ENCODE assay signal across 1 cellular context in the genomic region with DNA sequence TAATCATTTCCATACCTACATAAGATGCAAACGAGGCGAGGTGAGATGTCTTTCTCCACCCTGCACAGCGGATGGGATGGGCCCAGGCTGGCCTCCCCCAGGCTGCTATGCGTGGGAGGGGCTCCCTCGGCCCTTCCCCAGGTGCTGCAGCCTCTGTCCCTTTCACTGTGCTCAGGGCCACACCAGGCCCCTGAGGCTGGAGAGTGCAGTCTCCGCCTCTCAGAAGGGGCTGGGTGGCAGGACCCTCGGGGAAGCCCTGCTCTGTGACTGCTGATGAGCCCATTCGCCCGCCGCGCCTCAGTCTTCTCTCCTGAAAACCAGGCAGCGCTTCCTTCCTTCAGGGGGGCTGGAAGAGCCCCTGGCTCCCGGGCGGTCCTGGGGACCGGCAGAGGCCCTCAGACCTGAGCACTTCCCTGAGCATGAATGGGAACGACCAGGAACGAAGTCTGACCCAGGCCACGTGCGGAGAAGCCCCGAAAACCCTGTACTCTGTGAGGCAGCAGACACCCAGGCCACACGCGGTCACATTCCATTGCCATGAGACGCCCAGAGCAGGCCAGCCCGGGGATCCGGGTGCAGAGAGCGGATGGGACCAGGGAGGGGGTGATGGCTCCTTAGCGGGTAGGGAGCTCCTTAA.
TF ChIP-seq lines count a peak whose summit lies in the region.

No MANE protein-coding gene starts in this region.

TF ChIP-seq in HepG2, 621 proteins besides CTCF, POLR2A, EP300 and RAD21 (continued from another document and continues in another):
- TF ChIP-seq KLF13 (CRISPR knock-in tag; IDR thresholded peaks at IDR 0.05) (no peak), ZFAT (CRISPR knock-in tag; conservative IDR thresholded peaks at IDR 0.05) (no peak), RFX1 (IDR thresholded peaks at IDR 0.05) (no peak), FLYWCH1 (CRISPR knock-in tag; IDR thresholded peaks at IDR 0.05) (no peak), CREM (IDR thresholded peaks at IDR 0.05) (no peak), CREM (CRISPR knock-in tag; IDR thresholded peaks at IDR 0.05) (no peak), RFXANK (CRISPR knock-in tag; IDR thresholded peaks at IDR 0.05) (no peak), ATM (IDR thresholded peaks at IDR 0.05; ENCODE audit: borderline replicate concordance) (no peak), HMGA1 (CRISPR knock-in tag; conservative IDR thresholded peaks at IDR 0.05) (no peak), MEIS1 (CRISPR knock-in tag; IDR thresholded peaks at IDR 0.05; ENCODE audit: borderline replicate concordance) (no peak), ZNF816 (CRISPR knock-in tag; IDR thresholded peaks at IDR 0.05; ENCODE audit: borderline replicate concordance) (no peak), GPN1 (CRISPR knock-in tag; IDR thresholded peaks at IDR 0.05; ENCODE audit: borderline replicate concordance) (no peak), ZNF264 (CRISPR knock-in tag; IDR thresholded peaks at IDR 0.05) (peak; percentile 59; the same call in 1 of the 2 replicates), ZMAT3 (CRISPR knock-in tag; conservative IDR thresholded peaks at IDR 0.05) (peak; percentile 84; the same call in 1 of the 2 replicates), CC2D1A (CRISPR knock-in tag; IDR thresholded peaks at IDR 0.05) (no peak), HNRNPLL (IDR thresholded peaks at IDR 0.05; ENCODE audit: low read depth, low read length, poor library complexity, severe bottlenecking) (no peak), GTF2F1 (IDR thresholded peaks at IDR 0.05; ENCODE audit: low read length) (no peak), ZNF567 (CRISPR knock-in tag; IDR thresholded peaks at IDR 0.05; ENCODE audit: borderline replicate concordance) (no peak), EHMT2 (IDR thresholded peaks at IDR 0.05; ENCODE audit: borderline replicate concordance, low read depth, low read length) (no peak), HNRNPUL1 (IDR thresholded peaks at IDR 0.05; ENCODE audit: low read depth, low read length) (no peak), ZMYM4 (CRISPR knock-in tag; IDR thresholded peaks at IDR 0.05) (no peak), HDAC2 (CRISPR knock-in tag; IDR thresholded peaks at IDR 0.05) (no peak), ZFP41 (CRISPR knock-in tag; IDR thresholded peaks at IDR 0.05; ENCODE audit: borderline replicate concordance) (no peak), TGIF2 (CRISPR knock-in tag; IDR thresholded peaks at IDR 0.05) (0 out of 2 replicates have a peak, but pooled peaks have one; percentile 61), ZNF296 (CRISPR knock-in tag; conservative IDR thresholded peaks at IDR 0.05) (no peak), RAD51 (IDR thresholded peaks at IDR 0.05; ENCODE audit: borderline replicate concordance) (no peak), RELA (CRISPR knock-in tag; IDR thresholded peaks at IDR 0.05) (no peak), ZNF446 (CRISPR knock-in tag; IDR thresholded peaks at IDR 0.05) (no peak), SIX1 (CRISPR knock-in tag; IDR thresholded peaks at IDR 0.05; ENCODE audit: borderline replicate concordance) (no peak)
- TF ChIP-seq, protein P1, sequence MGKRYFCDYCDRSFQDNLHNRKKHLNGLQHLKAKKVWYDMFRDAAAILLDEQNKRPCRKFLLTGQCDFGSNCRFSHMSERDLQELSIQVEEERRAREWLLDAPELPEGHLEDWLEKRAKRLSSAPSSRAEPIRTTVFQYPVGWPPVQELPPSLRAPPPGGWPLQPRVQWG (CRISPR knock-in tag; IDR thresholded peaks at IDR 0.05; ENCODE audit: borderline replicate concordance, low read depth) = no peak
- TF ChIP-seq, protein P2, sequence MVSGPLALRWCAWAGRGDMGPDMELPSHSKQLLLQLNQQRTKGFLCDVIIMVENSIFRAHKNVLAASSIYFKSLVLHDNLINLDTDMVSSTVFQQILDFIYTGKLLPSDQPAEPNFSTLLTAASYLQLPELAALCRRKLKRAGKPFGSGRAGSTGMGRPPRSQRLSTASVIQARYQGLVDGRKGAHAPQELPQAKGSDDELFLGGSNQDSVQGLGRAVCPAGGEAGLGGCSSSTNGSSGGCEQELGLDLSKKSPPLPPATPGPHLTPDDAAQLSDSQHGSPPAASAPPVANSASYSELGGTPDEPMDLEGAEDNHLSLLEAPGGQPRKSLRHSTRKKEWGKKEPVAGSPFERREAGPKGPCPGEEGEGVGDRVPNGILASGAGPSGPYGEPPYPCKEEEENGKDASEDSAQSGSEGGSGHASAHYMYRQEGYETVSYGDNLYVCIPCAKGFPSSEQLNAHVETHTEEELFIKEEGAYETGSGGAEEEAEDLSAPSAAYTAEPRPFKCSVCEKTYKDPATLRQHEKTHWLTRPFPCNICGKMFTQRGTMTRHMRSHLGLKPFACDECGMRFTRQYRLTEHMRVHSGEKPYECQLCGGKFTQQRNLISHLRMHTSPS (CRISPR knock-in tag; IDR thresholded peaks at IDR 0.05; ENCODE audit: low read depth) = no peak
- TF ChIP-seq, protein P3, sequence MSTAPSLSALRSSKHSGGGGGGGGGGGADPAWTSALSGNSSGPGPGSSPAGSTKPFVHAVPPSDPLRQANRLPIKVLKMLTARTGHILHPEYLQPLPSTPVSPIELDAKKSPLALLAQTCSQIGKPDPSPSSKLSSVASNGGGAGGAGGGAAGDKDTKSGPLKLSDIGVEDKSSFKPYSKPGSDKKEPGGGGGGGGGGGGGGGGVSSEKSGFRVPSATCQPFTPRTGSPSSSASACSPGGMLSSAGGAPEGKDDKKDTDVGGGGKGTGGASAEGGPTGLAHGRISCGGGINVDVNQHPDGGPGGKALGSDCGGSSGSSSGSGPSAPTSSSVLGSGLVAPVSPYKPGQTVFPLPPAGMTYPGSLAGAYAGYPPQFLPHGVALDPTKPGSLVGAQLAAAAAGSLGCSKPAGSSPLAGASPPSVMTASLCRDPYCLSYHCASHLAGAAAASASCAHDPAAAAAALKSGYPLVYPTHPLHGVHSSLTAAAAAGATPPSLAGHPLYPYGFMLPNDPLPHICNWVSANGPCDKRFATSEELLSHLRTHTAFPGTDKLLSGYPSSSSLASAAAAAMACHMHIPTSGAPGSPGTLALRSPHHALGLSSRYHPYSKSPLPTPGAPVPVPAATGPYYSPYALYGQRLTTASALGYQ (CRISPR knock-in tag; IDR thresholded peaks at IDR 0.05) = no peak
- TF ChIP-seq, protein P4, sequence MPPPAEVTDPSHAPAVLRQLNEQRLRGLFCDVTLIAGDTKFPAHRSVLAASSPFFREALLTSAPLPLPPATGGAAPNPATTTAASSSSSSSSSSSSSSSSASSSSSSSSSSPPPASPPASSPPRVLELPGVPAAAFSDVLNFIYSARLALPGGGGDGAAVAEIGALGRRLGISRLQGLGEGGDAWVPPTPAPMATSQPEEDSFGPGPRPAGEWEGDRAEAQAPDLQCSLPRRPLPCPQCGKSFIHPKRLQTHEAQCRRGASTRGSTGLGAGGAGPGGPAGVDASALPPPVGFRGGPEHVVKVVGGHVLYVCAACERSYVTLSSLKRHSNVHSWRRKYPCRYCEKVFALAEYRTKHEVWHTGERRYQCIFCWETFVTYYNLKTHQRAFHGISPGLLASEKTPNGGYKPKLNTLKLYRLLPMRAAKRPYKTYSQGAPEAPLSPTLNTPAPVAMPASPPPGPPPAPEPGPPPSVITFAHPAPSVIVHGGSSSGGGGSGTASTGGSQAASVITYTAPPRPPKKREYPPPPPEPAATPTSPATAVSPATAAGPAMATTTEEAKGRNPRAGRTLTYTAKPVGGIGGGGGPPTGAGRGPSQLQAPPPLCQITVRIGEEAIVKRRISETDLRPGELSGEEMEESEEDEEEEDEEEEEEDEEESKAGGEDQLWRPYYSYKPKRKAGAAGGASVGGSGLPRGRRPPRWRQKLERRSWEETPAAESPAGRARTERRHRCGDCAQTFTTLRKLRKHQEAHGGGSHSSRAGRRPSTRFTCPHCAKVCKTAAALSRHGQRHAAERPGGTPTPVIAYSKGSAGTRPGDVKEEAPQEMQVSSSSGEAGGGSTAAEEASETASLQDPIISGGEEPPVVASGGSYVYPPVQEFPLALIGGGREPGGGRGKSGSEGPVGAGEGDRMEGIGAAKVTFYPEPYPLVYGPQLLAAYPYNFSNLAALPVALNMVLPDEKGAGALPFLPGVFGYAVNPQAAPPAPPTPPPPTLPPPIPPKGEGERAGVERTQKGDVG (CRISPR knock-in tag; IDR thresholded peaks at IDR 0.05; ENCODE audit: borderline replicate concordance) = no peak
- TF ChIP-seq, protein P5, sequence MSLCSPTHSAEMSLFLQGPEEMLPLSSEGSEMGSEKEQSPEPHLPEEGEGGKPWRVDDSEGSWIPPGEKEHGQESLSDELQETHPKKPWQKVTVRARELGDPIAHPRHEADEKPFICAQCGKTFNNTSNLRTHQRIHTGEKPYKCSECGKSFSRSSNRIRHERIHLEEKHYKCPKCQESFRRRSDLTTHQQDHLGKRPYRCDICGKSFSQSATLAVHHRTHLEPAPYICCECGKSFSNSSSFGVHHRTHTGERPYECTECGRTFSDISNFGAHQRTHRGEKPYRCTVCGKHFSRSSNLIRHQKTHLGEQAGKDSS (CRISPR knock-in tag; IDR thresholded peaks at IDR 0.05; ENCODE audit: borderline replicate concordance, low read depth) = no peak
- TF ChIP-seq, protein P6, sequence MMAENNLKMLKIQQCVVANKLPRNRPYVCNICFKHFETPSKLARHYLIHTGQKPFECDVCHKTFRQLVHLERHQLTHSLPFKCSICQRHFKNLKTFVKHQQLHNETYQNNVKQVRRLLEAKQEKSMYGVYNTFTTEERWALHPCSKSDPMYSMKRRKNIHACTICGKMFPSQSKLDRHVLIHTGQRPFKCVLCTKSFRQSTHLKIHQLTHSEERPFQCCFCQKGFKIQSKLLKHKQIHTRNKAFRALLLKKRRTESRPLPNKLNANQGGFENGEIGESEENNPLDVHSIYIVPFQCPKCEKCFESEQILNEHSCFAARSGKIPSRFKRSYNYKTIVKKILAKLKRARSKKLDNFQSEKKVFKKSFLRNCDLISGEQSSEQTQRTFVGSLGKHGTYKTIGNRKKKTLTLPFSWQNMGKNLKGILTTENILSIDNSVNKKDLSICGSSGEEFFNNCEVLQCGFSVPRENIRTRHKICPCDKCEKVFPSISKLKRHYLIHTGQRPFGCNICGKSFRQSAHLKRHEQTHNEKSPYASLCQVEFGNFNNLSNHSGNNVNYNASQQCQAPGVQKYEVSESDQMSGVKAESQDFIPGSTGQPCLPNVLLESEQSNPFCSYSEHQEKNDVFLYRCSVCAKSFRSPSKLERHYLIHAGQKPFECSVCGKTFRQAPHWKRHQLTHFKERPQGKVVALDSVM (CRISPR knock-in tag; IDR thresholded peaks at IDR 0.05) = no peak
- TF ChIP-seq, protein P7, sequence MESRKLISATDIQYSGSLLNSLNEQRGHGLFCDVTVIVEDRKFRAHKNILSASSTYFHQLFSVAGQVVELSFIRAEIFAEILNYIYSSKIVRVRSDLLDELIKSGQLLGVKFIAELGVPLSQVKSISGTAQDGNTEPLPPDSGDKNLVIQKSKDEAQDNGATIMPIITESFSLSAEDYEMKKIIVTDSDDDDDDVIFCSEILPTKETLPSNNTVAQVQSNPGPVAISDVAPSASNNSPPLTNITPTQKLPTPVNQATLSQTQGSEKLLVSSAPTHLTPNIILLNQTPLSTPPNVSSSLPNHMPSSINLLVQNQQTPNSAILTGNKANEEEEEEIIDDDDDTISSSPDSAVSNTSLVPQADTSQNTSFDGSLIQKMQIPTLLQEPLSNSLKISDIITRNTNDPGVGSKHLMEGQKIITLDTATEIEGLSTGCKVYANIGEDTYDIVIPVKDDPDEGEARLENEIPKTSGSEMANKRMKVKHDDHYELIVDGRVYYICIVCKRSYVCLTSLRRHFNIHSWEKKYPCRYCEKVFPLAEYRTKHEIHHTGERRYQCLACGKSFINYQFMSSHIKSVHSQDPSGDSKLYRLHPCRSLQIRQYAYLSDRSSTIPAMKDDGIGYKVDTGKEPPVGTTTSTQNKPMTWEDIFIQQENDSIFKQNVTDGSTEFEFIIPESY (CRISPR knock-in tag; IDR thresholded peaks at IDR 0.05) = peak; percentile 57; the same call in 1 of the 2 replicates
- TF ChIP-seq, protein P8, sequence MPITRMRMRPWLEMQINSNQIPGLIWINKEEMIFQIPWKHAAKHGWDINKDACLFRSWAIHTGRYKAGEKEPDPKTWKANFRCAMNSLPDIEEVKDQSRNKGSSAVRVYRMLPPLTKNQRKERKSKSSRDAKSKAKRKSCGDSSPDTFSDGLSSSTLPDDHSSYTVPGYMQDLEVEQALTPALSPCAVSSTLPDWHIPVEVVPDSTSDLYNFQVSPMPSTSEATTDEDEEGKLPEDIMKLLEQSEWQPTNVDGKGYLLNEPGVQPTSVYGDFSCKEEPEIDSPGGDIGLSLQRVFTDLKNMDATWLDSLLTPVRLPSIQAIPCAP (CRISPR knock-in tag; IDR thresholded peaks at IDR 0.05; ENCODE audit: low read depth) = no peak
- TF ChIP-seq, protein P9, sequence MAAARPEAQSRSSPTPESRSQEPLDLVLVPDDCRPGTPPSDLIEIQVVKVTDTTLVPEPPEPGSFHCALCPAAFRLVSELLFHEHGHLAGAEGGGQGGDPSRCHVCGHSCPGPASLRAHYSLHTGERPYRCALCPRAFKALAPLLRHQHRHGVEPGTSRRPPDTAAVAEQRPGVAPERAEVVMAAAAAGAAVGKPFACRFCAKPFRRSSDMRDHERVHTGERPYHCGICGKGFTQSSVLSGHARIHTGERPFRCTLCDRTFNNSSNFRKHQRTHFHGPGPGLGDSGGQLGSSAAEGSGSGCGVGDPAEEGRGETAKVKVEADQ (CRISPR knock-in tag; IDR thresholded peaks at IDR 0.05; ENCODE audit: borderline replicate concordance) = no peak
- TF ChIP-seq, protein P10, sequence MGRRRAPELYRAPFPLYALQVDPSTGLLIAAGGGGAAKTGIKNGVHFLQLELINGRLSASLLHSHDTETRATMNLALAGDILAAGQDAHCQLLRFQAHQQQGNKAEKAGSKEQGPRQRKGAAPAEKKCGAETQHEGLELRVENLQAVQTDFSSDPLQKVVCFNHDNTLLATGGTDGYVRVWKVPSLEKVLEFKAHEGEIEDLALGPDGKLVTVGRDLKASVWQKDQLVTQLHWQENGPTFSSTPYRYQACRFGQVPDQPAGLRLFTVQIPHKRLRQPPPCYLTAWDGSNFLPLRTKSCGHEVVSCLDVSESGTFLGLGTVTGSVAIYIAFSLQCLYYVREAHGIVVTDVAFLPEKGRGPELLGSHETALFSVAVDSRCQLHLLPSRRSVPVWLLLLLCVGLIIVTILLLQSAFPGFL (CRISPR knock-in tag; IDR thresholded peaks at IDR 0.05) = no peak
- TF ChIP-seq, protein P11, sequence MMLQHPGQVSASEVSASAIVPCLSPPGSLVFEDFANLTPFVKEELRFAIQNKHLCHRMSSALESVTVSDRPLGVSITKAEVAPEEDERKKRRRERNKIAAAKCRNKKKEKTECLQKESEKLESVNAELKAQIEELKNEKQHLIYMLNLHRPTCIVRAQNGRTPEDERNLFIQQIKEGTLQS (CRISPR knock-in tag; IDR thresholded peaks at IDR 0.05) = peak; percentile 61; the same call in 1 of the 2 replicates
- TF ChIP-seq, protein P12, sequence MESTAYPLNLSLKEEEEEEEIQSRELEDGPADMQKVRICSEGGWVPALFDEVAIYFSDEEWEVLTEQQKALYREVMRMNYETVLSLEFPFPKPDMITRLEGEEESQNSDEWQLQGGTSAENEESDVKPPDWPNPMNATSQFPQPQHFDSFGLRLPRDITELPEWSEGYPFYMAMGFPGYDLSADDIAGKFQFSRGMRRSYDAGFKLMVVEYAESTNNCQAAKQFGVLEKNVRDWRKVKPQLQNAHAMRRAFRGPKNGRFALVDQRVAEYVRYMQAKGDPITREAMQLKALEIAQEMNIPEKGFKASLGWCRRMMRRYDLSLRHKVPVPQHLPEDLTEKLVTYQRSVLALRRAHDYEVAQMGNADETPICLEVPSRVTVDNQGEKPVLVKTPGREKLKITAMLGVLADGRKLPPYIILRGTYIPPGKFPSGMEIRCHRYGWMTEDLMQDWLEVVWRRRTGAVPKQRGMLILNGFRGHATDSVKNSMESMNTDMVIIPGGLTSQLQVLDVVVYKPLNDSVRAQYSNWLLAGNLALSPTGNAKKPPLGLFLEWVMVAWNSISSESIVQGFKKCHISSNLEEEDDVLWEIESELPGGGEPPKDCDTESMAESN (CRISPR knock-in tag; conservative IDR thresholded peaks at IDR 0.05) = no peak
